16 cellular contexts compared by ENCODE assay signal in the genomic region with DNA sequence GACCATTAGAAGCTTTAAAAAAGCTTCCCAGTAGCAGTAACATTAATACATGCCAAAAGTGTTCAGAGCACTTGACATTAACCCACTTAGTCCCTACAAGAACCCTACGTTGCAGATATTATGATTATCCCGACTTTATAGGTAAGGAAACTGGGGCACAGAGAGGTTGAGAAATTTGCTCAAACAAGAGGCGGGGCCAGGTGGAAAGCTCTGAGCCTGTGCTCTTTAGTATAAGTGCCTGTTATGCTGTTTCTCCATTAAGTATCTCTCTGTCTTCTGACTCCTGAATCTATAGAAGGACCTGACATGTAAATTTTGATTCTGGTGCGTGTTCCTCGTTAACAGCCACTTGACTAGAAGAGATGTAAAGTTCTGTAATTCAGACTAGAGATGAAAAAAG.
DNase-seq lines count a peak whose midpoint lies in the region; ATAC-seq and TF ChIP-seq lines count a peak whose summit lies in the region.
"Had no signal": no experiment of that assay in that cellular context is flagged by ENCODE, and none has a peak within 500 bp of the region (broad histone marks: within the 10 kb centered on the region; RNA-seq: fewer than 3 reads in every experiment).

No MANE protein-coding gene starts in this region.

- H3K36me3 Mint-ChIP-seq in activated naive CD4-positive, alpha-beta T cell treated with anti-CD3 and anti-CD28 coated beads, Interleukin-2, amount 50 U/mL, for 24 hours: peaks cover 26% of the 10 kb centered on the region

- no peaks in the 10 kb centered on the region for H3K27me3 ChIP-seq in RWPE2 (ENCODE audit: insufficient read depth, poor library complexity, severe bottlenecking)
- H3K27me3 ChIP-seq in lower lobe of right lung (ENCODE audit: low read depth): no peaks in the 10 kb centered on the region
- no peaks in the 10 kb centered on the region for H3K27me3 ChIP-seq in upper lobe of right lung

- H3K4me3 Mint-ChIP-seq in activated naive CD4-positive, alpha-beta T cell treated with anti-CD3 and anti-CD28 coated beads, Interleukin-2, amount 50 U/mL, for 24 hours: no peak overlapping the region
- H3K4me3 Mint-ChIP-seq: CD14-positive monocyte, GM23338 had no signal

- H3K4me3 ChIP-seq in RWPE2 (ENCODE audit: severe bottlenecking) (no peak overlapping the region), lower lobe of right lung (no peak overlapping the region), upper lobe of right lung (no peak overlapping the region), coronary artery (no peak overlapping the region)
- H3K4me3 ChIP-seq: GM23338 had no signal

- H3K27ac ChIP-seq in RWPE2 (ENCODE audit: poor library complexity, severe bottlenecking) (peak overlapping the region; percentile 86), lower lobe of right lung (peak overlapping the region; percentile 3), upper lobe of right lung (no peak overlapping the region), coronary artery (no peak overlapping the region)

- ATAC-seq in RWPE2 (ENCODE audit: low read depth) (no peak), lower lobe of right lung (peak in 1 of 2 donors; percentile 57), upper lobe of right lung (peak; percentile 40), HG03571 (IDR thresholded peaks at IDR 0.05; ENCODE audit: unreplicated experiment) (no peak), HG03039 (IDR thresholded peaks at IDR 0.05; ENCODE audit: unreplicated experiment) (no peak)

- H3K4me1 Mint-ChIP-seq in activated naive CD4-positive, alpha-beta T cell treated with anti-CD3 and anti-CD28 coated beads, Interleukin-2, amount 50 U/mL, for 24 hours: peaks cover 85% of the 10 kb centered on the region

- no peak for DNase-seq in activated naive CD4-positive, alpha-beta T cell treated with Interleukin-2 at 50 U/mL for 16 hours
- DNase-seq in RWPE2 (ENCODE audit: low spot score) (no peak), lower lobe of right lung (no peak), upper lobe of right lung (no peak), coronary artery (ENCODE audit: low spot score) (no peak)
- DNase-seq: DMS79 treated with DMSO at 0.1 percent for 48 hours, GDM1, NCI-H1105 treated with DMSO at 0.1 percent for 48 hours, NCI-H187 treated with DMSO at 0.1 percent for 48 hours, NCI-H2171 treated with DMSO at 0.1 percent for 48 hours, SIG-M5 had no signal

- TF ChIP-seq CTCF in RWPE2 (IDR thresholded peaks at IDR 0.05; ENCODE audit: poor library complexity, severe bottlenecking): no peak
- no peak for TF ChIP-seq CTCF in lower lobe of right lung (IDR thresholded peaks at IDR 0.05)
- no peak for TF ChIP-seq CTCF in upper lobe of right lung (IDR thresholded peaks at IDR 0.05)
- TF ChIP-seq CTCF in coronary artery (IDR thresholded peaks at IDR 0.05): no peak

- intact Hi-C loops in lower lobe of right lung (cut with DNase I) (no loop called here), upper lobe of right lung (cut with DNase I) (no loop called here)

- H3K9me3 Mint-ChIP-seq in activated naive CD4-positive, alpha-beta T cell treated with anti-CD3 and anti-CD28 coated beads, Interleukin-2, amount 50 U/mL, for 24 hours: no peaks in the 10 kb centered on the region
- H3K9me3 Mint-ChIP-seq: CD14-positive monocyte, GM23338 had no signal

- peak overlapping the region; percentile 65 for H3K27ac Mint-ChIP-seq in activated naive CD4-positive, alpha-beta T cell treated with anti-CD3 and anti-CD28 coated beads, Interleukin-2, amount 50 U/mL, for 24 hours
- H3K27ac Mint-ChIP-seq: GM23338 had no signal

- H3K9me3 ChIP-seq in RWPE2 (ENCODE audit: severe bottlenecking) (no peaks in the 10 kb centered on the region), lower lobe of right lung (no peaks in the 10 kb centered on the region), upper lobe of right lung (no peaks in the 10 kb centered on the region)

- H3K27me3 Mint-ChIP-seq in activated naive CD4-positive, alpha-beta T cell treated with anti-CD3 and anti-CD28 coated beads, Interleukin-2, amount 50 U/mL, for 24 hours: no peaks in the 10 kb centered on the region

- H3K4me1 ChIP-seq in RWPE2 (ENCODE audit: insufficient read depth, poor library complexity, severe bottlenecking) (peaks cover 48% of the 10 kb centered on the region), lower lobe of right lung (peaks cover 70% of the 10 kb centered on the region), upper lobe of right lung (peaks cover 42% of the 10 kb centered on the region)

- H3K36me3 ChIP-seq in RWPE2 (ENCODE audit: low read depth) (peaks cover 19% of the 10 kb centered on the region), lower lobe of right lung (no peaks in the 10 kb centered on the region), upper lobe of right lung (peaks cover 17% of the 10 kb centered on the region)

Comparison
In these comparisons a context has a peak if more than half of its experiments do, and no peak if none do; other contexts are left out.
1. H3K27ac ChIP-seq: peak in RWPE2 (single experiment) and lower lobe of right lung (single experiment); none in upper lobe of right lung (single experiment) and coronary artery (0 of 2).